In the genomic region with DNA sequence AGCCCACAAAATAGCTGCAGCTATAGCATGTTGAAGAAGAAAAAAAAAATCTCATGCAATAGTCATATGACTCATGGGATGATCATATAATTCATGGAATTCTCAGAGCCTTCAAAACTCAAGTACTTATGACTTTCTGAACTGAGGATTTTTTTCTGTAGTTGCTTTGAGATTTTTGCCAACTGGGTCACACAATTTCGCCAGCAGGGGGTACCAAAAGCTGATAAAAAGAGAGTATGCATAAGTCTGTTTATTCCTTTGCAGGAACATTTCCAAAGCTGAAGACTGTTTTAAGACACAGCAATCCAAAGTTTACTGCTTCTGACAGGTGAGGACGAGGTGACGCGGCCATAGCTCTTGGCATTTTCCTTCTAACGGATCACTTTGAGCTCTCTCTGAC, we compare ENCODE assay signal across 8 cellular contexts.
DNase-seq lines count a peak whose midpoint lies in the region; ATAC-seq and TF ChIP-seq lines count a peak whose summit lies in the region.

No MANE protein-coding gene starts in this region.

- POLR2A ChIA-PET in activated CD8-positive, alpha-beta T cell treated with anti-CD3 and anti-CD28 coated beads for 36 hours (lab: Charles Lee), result no interaction called here

- H3K4me1 Mint-ChIP-seq in neural crest cell, result peaks cover 5% of the 10 kb centered on the region
- no peaks in the 10 kb centered on the region for H3K4me1 Mint-ChIP-seq in activated CD8-positive, alpha-beta T cell treated with anti-CD3 and anti-CD28 coated beads for 36 hours (ENCODE audit: low read depth)

- H3K4me3 Mint-ChIP-seq in neural crest cell, result no peak overlapping the region
- no peak overlapping the region for H3K4me3 Mint-ChIP-seq in activated CD8-positive, alpha-beta T cell treated with anti-CD3 and anti-CD28 coated beads for 36 hours

- no peaks in the 10 kb centered on the region for H3K27me3 ChIP-seq in Karpas-422 (ENCODE audit: low read length)

- no peaks in the 10 kb centered on the region for H4K20me1 ChIP-seq in Karpas-422 (ENCODE audit: insufficient read depth, low read depth, low read length)

- intact Hi-C loops in activated CD8-positive, alpha-beta T cell treated with anti-CD3 and anti-CD28 coated beads for 36 hours (cut with micrococcal nuclease), result no loop called here

- no peak for ATAC-seq in GM21737 (IDR thresholded peaks at IDR 0.05; ENCODE audit: unreplicated experiment)
- ATAC-seq in activated CD8-positive, alpha-beta T cell treated with anti-CD3 and anti-CD28 coated beads for 36 hours, result no peak

- no peak overlapping the region for H3K4me2 ChIP-seq in Karpas-422 (ENCODE audit: low read depth, low read length, poor library complexity, severe bottlenecking)

- H3K36me3 ChIP-seq in Karpas-422 (ENCODE audit: insufficient read depth, low read length), result no peaks in the 10 kb centered on the region

- peaks cover 27% of the 10 kb centered on the region for H3K27me3 Mint-ChIP-seq in neural crest cell (ENCODE audit: low read depth)
- no peaks in the 10 kb centered on the region for H3K27me3 Mint-ChIP-seq in activated CD8-positive, alpha-beta T cell treated with anti-CD3 and anti-CD28 coated beads for 36 hours

- no peak overlapping the region for H3K4me3 ChIP-seq in Karpas-422 (ENCODE audit: low read length)

- H2AFZ ChIP-seq in Karpas-422 (ENCODE audit: low read length), result no peak overlapping the region

- CTCF ChIA-PET in activated CD8-positive, alpha-beta T cell treated with anti-CD3 and anti-CD28 coated beads for 36 hours (lab: Charles Lee), result no interaction called here

- H3K79me2 ChIP-seq in Karpas-422 (ENCODE audit: low read length), result no peaks in the 10 kb centered on the region

- no peaks in the 10 kb centered on the region for H3K9me3 ChIP-seq in Karpas-422 (ENCODE audit: low read length)

- H3K9me2 ChIP-seq in Karpas-422 (replicated peaks; ENCODE audit: insufficient read depth, low read length), result no peaks in the 10 kb centered on the region

- H3K9ac ChIP-seq in Karpas-422 (ENCODE audit: low read length), result no peak overlapping the region

- TF ChIP-seq CTCF in GM12872 (IDR thresholded peaks at IDR 0.05; ENCODE audit: insufficient read depth, low read depth, low read length), result peak; percentile 22; the same call in 1 of the 3 replicates
- TF ChIP-seq CTCF in neural crest cell (conservative IDR thresholded peaks at IDR 0.05), result peak; percentile 63
- no peak for TF ChIP-seq CTCF in activated CD8-positive, alpha-beta T cell treated with anti-CD3 and anti-CD28 coated beads for 36 hours (IDR thresholded peaks at IDR 0.05)

- DNase-seq in Karpas-422, result peak; percentile 70
- DNase-seq in astrocyte of the hippocampus (ENCODE audit: low read depth, low spot score), result peak; percentile 1
- no peak for DNase-seq in neural crest cell (ENCODE audit: low read depth, low spot score)
- no peak for DNase-seq in 8988T
- DNase-seq in stimulated activated naive CD4-positive, alpha-beta T cell treated with Interleukin-2 at 50 U/mL for 16 hours (lab: John Stamatoyannopoulos, UW), result no peak
- no peak for DNase-seq in activated CD8-positive, alpha-beta T cell treated with anti-CD3 and anti-CD28 coated beads for 36 hours

- H3K27ac Mint-ChIP-seq in neural crest cell (ENCODE audit: unreplicated experiment), result no peak overlapping the region
- no peak overlapping the region for H3K27ac Mint-ChIP-seq in activated CD8-positive, alpha-beta T cell treated with anti-CD3 and anti-CD28 coated beads for 36 hours

- no peaks in the 10 kb centered on the region for H3K9me3 Mint-ChIP-seq in neural crest cell
- peaks cover 5% of the 10 kb centered on the region for H3K9me3 Mint-ChIP-seq in activated CD8-positive, alpha-beta T cell treated with anti-CD3 and anti-CD28 coated beads for 36 hours

- peaks cover 4% of the 10 kb centered on the region for H3K36me3 Mint-ChIP-seq in neural crest cell (ENCODE audit: low read depth)
- no peaks in the 10 kb centered on the region for H3K36me3 Mint-ChIP-seq in activated CD8-positive, alpha-beta T cell treated with anti-CD3 and anti-CD28 coated beads for 36 hours (ENCODE audit: low read depth)

- H3K27ac ChIP-seq in Karpas-422 (ENCODE audit: low read length), result no peak overlapping the region

- no peaks in the 10 kb centered on the region for H3K4me1 ChIP-seq in Karpas-422 (ENCODE audit: low read length)

Comparison
In these comparisons a context has a peak if more than half of its experiments do, and no peak if none do; other contexts are left out.
1. DNase-seq: peak in Karpas-422 (single experiment) and astrocyte of the hippocampus (single experiment); none in neural crest cell (single experiment), 8988T (single experiment), stimulated activated naive CD4-positive, alpha-beta T cell treated with Interleukin-2 at 50 U/mL for 16 hours (single experiment) and activated CD8-positive, alpha-beta T cell treated with anti-CD3 and anti-CD28 coated beads for 36 hours (single experiment).